ENCODE assay signal across 22 cellular contexts in genomic region chr5:167985373-167985772, GRCh38.
"Had no signal": no experiment of that assay in that cellular context is flagged by ENCODE, and none has a peak within 500 bp of the region (broad histone marks: within the 10 kb centered on the region; RNA-seq: fewer than 3 reads in every experiment).

No MANE protein-coding gene starts in this region.

- H3K4me2 ChIP-seq: neural progenitor cell had no signal

- ATAC-seq: activated T-cell treated with anti-CD3 and anti-CD28 coated beads, Interleukin-2, amount 50 U/mL, for 72 hours; body of pancreas; left cardiac atrium; naive thymus-derived CD8-positive, alpha-beta T cell; right cardiac atrium; stimulated activated memory B cell treated with anti-CD40 and anti-IgM and Interleukin-4, amounts not matched to agents 10 μg/mL and 1 μg/mL and 100 μg/mL, for 72 hours had no signal

- H3K4me1 ChIP-seq: stomach, suprapubic skin had no signal

- H3K9ac ChIP-seq: neural progenitor cell had no signal

- H3K27me3 ChIP-seq: body of pancreas, cardiac muscle cell, neural progenitor cell, suprapubic skin, tibial nerve had no signal

- DNase-seq: activated CD4-positive, alpha-beta memory T cell treated with anti-CD3 and anti-CD28 coated beads for 36 hours; activated CD4-positive, alpha-beta T cell treated with anti-CD3 and anti-CD28 coated beads for 48 hours; activated effector memory CD4-positive, alpha-beta T cell treated with Interleukin-2 at 50 U/mL for 16 hours; activated naive CD4-positive, alpha-beta T cell treated with anti-CD3 and anti-CD28 coated beads for 36 hours; activated T-cell treated with anti-CD3 and anti-CD28 coated beads, Interleukin-2, amount 50 U/mL, for 72 hours; amygdala; erythroblast; foreskin fibroblast; glutamatergic neuron; hippocampal formation; left cardiac atrium; naive thymus-derived CD8-positive, alpha-beta T cell; right cardiac atrium; small intestine; stimulated activated CD4-positive, alpha-beta T cell treated with anti-CD3 and anti-CD28 coated beads, Interleukin-2, amount 100 ng/mL, for 24 hours; stomach had no signal

- H2AFZ ChIP-seq: neural progenitor cell had no signal

- H3K27ac ChIP-seq: body of pancreas, cardiac muscle cell, neural progenitor cell, stomach, suprapubic skin had no signal

- H3K36me3 ChIP-seq: cardiac muscle cell, neural progenitor cell, stomach, suprapubic skin, tibial nerve had no signal

- H3K4me3 ChIP-seq: body of pancreas, cardiac muscle cell, neural progenitor cell, stomach, suprapubic skin, tibial nerve had no signal

- H3K9me3 ChIP-seq: body of pancreas, stomach, suprapubic skin, tibial nerve had no signal
